19 cellular contexts compared by ENCODE assay signal in genomic region chr18:65278939-65279667, GRCh38.
A peak's percentile ranks its signal among the peaks of the same experiment; 100 is the strongest.
DNase-seq lines count a peak whose midpoint lies in the region; ATAC-seq, FAIRE-seq and TF ChIP-seq lines count a peak whose summit lies in the region.
"Had no signal": no experiment of that assay in that cellular context is flagged by ENCODE, and none has a peak within 500 bp of the region (broad histone marks: within the 10 kb centered on the region; RNA-seq: fewer than 3 reads in every experiment).

No MANE protein-coding gene starts in this region.

- ATAC-seq in HepG2 (peak; percentile 70), right lobe of liver (no peak), GM19395 (IDR thresholded peaks at IDR 0.05; ENCODE audit: unreplicated experiment) (no peak), HG03571 (IDR thresholded peaks at IDR 0.05; ENCODE audit: unreplicated experiment) (no peak)
- ATAC-seq: GM12878 had no signal

- no peak for TF ChIP-seq POLR2A in HepG2 (IDR thresholded peaks at IDR 0.05; ENCODE audit: insufficient read depth in 1 of 2, low read depth in 2 of 2, low read length in 2 of 2)
- TF ChIP-seq POLR2A in right lobe of liver (IDR thresholded peaks at IDR 0.05): no peak

- H3K9me2 ChIP-seq in hepatocyte (replicated peaks; ENCODE audit: insufficient read depth): no peaks in the 10 kb centered on the region

- no TSS peak for BruUV-seq in HepG2 (replicated peaks; lab: Mats Ljungman, UMichigan)

- no peak for TF ChIP-seq RAD21 in HepG2 (CRISPR knock-in tag; IDR thresholded peaks at IDR 0.05)

- in situ Hi-C loops in HepG2 (cut with HindIII; ENCODE audit: extremely low pct_ligation_motif_present, low pct_unique_long_range_greater_than_20kb): no loop called here

- H2AFZ ChIP-seq in HepG2 (ENCODE audit: low read length): peak overlapping the region; percentile 98
- peak overlapping the region; percentile 26 for H2AFZ ChIP-seq in neural progenitor cell (replicated peaks)
- no peak overlapping the region for H2AFZ ChIP-seq in hepatocyte
- H2AFZ ChIP-seq: GM23248 had no signal

- FAIRE-seq in HepG2 (lab: Jason Lieb, UNC): no peak
- FAIRE-seq: GM12878, GM18507 had no signal

- no peaks in the 10 kb centered on the region for H3K4me1 Mint-ChIP-seq in neural progenitor cell
- H3K4me1 Mint-ChIP-seq: B cell; CD4-positive, alpha-beta memory T cell; IgD-negative memory B cell had no signal

- H3K9ac ChIP-seq in HepG2 (ENCODE audit: insufficient read depth, low read depth, low read length): peak overlapping the region; percentile 28; the same call in 1 of the 2 replicates
- H3K9ac ChIP-seq in neural progenitor cell: no peak overlapping the region
- H3K9ac ChIP-seq: GM23248 had no signal

- TF ChIP-seq EP300 in HepG2 (IDR thresholded peaks at IDR 0.05; ENCODE audit: low read depth in 2 of 2, low read length in 2 of 2) (no peak), HepG2 (CRISPR knock-in tag; IDR thresholded peaks at IDR 0.05; ENCODE audit: borderline replicate concordance) (no peak)

- H3K9me3 ChIP-seq in HepG2 (ENCODE audit: low read length) (no peaks in the 10 kb centered on the region), right lobe of liver (no peaks in the 10 kb centered on the region), neural progenitor cell (ENCODE audit: low read depth) (no peaks in the 10 kb centered on the region), hepatocyte (ENCODE audit: low read depth) (no peaks in the 10 kb centered on the region)
- H3K9me3 ChIP-seq: HAP-1 had no signal

- intact Hi-C loops in HepG2 (cut with micrococcal nuclease; ENCODE audit: unreplicated experiment) (no loop called here), right lobe of liver (cut with DNase I) (no loop called here)

- H3K36me3 ChIP-seq in HepG2 (replicated peaks in 1 of 2; ENCODE audit: control insufficient read depth in 1 of 2, insufficient read depth in 2 of 2, low read length in 2 of 2) (no peaks in the 10 kb centered on the region), right lobe of liver (no peaks in the 10 kb centered on the region), neural progenitor cell (no peaks in the 10 kb centered on the region), hepatocyte (replicated peaks; ENCODE audit: insufficient read depth, low read depth) (no peaks in the 10 kb centered on the region)
- H3K36me3 ChIP-seq: HAP-1 had no signal

- peaks cover 3% of the 10 kb centered on the region for H3K9me3 Mint-ChIP-seq in neural progenitor cell

- no peaks in the 10 kb centered on the region for H3K36me3 Mint-ChIP-seq in neural progenitor cell
- H3K36me3 Mint-ChIP-seq: CD4-positive, alpha-beta memory T cell; IgD-negative memory B cell had no signal

- CTCF ChIA-PET in HepG2 (lab: Yijun Ruan, JAX; ENCODE audit: low intra/inter-chr PET ratio, low total read pairs): no interaction called here

- POLR2A ChIA-PET in HepG2 (lab: Yijun Ruan, JAX): no interaction called here

- DNase-seq in HepG2 (ENCODE audit: low spot score) (no peak), right lobe of liver (no peak), LNCaP clone FGC (ENCODE audit: low read depth) (no peak), neural progenitor cell (ENCODE audit: low spot score) (no peak), hepatocyte (ENCODE audit: low spot score) (no peak)
- DNase-seq: 8988T; CD4-positive, alpha-beta memory T cell; DMS79; GM23248; KG1 had no signal

- no peaks in the 10 kb centered on the region for H3F3A ChIP-seq in neural progenitor cell (ENCODE audit: low read depth)

- no peaks in the 10 kb centered on the region for H3K27me3 Mint-ChIP-seq in neural progenitor cell (ENCODE audit: insufficient read depth, low read depth)
- H3K27me3 Mint-ChIP-seq: B cell; CD4-positive, alpha-beta memory T cell; IgD-negative memory B cell had no signal

- 2% methylated on average over 9 of the region's 9 CpGs for WGBS in HepG2 (ENCODE audit: low lambda C conversion rate)
- 65% methylated on average over 9 of the region's 9 CpGs for WGBS in right lobe of liver (ENCODE audit: insufficient coverage, low coverage, low lambda C conversion rate, missing lambda C conversion rate)
- WGBS in hepatocyte (ENCODE audit: low lambda C conversion rate, missing lambda C conversion rate): 90% methylated on average over 9 of the region's 9 CpGs

- peak overlapping the region; percentile 41 to 51 (median 45); a peak in 4 of 6 replicates for H3K4me3 ChIP-seq in HepG2 (replicated peaks in 1 of 3; ENCODE audit: insufficient read depth in 1 of 3, low read depth in 2 of 3, low read length in 3 of 3)
- no peak overlapping the region for H3K4me3 ChIP-seq in right lobe of liver
- peak overlapping the region; percentile 31 for H3K4me3 ChIP-seq in LNCaP clone FGC (ENCODE audit: low read depth, low read length)
- no peak overlapping the region for H3K4me3 ChIP-seq in neural progenitor cell
- H3K4me3 ChIP-seq in hepatocyte: no peak overlapping the region
- H3K4me3 ChIP-seq: GM12878, GM23248, HAP-1 had no signal

- H3K27ac ChIP-seq in HepG2 (ENCODE audit: extremely low read length, insufficient read depth, low read length) (no peak overlapping the region), right lobe of liver (no peak overlapping the region), neural progenitor cell (no peak overlapping the region), hepatocyte (no peak overlapping the region)
- H3K27ac ChIP-seq: C4-2B, GM23248, HL-60 had no signal

- no peaks in the 10 kb centered on the region for H4K20me1 ChIP-seq in HepG2 (ENCODE audit: insufficient read depth, low read length)
- no peaks in the 10 kb centered on the region for H4K20me1 ChIP-seq in neural progenitor cell (ENCODE audit: low read depth)
- H4K20me1 ChIP-seq in hepatocyte (ENCODE audit: insufficient read depth, poor library complexity, severe bottlenecking): no peaks in the 10 kb centered on the region

- no peaks in the 10 kb centered on the region for H3K79me2 ChIP-seq in HepG2 (ENCODE audit: insufficient read depth, low read length)
- H3K79me2 ChIP-seq in neural progenitor cell (ENCODE audit: low read depth): no peaks in the 10 kb centered on the region
- no peaks in the 10 kb centered on the region for H3K79me2 ChIP-seq in hepatocyte

- peak overlapping the region; percentile 59 for H3K4me2 ChIP-seq in HepG2 (ENCODE audit: low read depth, low read length)
- no peak overlapping the region for H3K4me2 ChIP-seq in neural progenitor cell
- H3K4me2 ChIP-seq in hepatocyte: no peak overlapping the region

- TF ChIP-seq CTCF in HepG2 (CRISPR knock-in tag; IDR thresholded peaks at IDR 0.05): no peak
- TF ChIP-seq CTCF in right lobe of liver (IDR thresholded peaks at IDR 0.05): no peak
- TF ChIP-seq CTCF in LNCaP clone FGC (IDR thresholded peaks at IDR 0.05; ENCODE audit: control insufficient read depth, extremely low read depth, insufficient read depth): no peak
- TF ChIP-seq CTCF in neural progenitor cell (IDR thresholded peaks at IDR 0.05): no peak
- TF ChIP-seq CTCF in hepatocyte (IDR thresholded peaks at IDR 0.05; ENCODE audit: poor library complexity): no peak

- no peak overlapping the region for H3K27ac Mint-ChIP-seq in neural progenitor cell
- H3K27ac Mint-ChIP-seq: B cell, IgD-negative memory B cell had no signal

- H3K4me3 Mint-ChIP-seq in neural progenitor cell: no peak overlapping the region
- H3K4me3 Mint-ChIP-seq: B cell; CD4-positive, alpha-beta memory T cell had no signal

- H3K27me3 ChIP-seq in HepG2 (ENCODE audit: control insufficient read depth in 1 of 2, insufficient read depth in 2 of 2, low read length in 2 of 2): no peaks in the 10 kb centered on the region
- H3K27me3 ChIP-seq in right lobe of liver: no peaks in the 10 kb centered on the region
- H3K27me3 ChIP-seq in neural progenitor cell: no peaks in the 10 kb centered on the region
- no peaks in the 10 kb centered on the region for H3K27me3 ChIP-seq in hepatocyte

- H3K4me1 ChIP-seq in HepG2 (ENCODE audit: insufficient read depth, low read length) (no peaks in the 10 kb centered on the region), right lobe of liver (no peaks in the 10 kb centered on the region), neural progenitor cell (no peaks in the 10 kb centered on the region), hepatocyte (ENCODE audit: insufficient read depth) (no peaks in the 10 kb centered on the region)

TF ChIP-seq in HepG2, 621 proteins besides CTCF, POLR2A, EP300 and RAD21:
- TF ChIP-seq ZNF20 (CRISPR knock-in tag; IDR thresholded peaks at IDR 0.05) (peak; percentile 90; the same call in 1 of the 2 replicates), ZMAT5 (CRISPR knock-in tag; IDR thresholded peaks at IDR 0.05; ENCODE audit: borderline replicate concordance, low read depth) (no peak), SALL2 (CRISPR knock-in tag; IDR thresholded peaks at IDR 0.05) (no peak), ZNF550 (CRISPR knock-in tag; IDR thresholded peaks at IDR 0.05; ENCODE audit: borderline replicate concordance) (no peak), ZNF761 (CRISPR knock-in tag; conservative IDR thresholded peaks at IDR 0.05) (no peak)
- TF ChIP-seq, protein P1, sequence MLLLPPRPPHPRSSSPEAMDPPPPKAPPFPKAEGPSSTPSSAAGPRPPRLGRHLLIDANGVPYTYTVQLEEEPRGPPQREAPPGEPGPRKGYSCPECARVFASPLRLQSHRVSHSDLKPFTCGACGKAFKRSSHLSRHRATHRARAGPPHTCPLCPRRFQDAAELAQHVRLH (CRISPR knock-in tag; IDR thresholded peaks at IDR 0.05; ENCODE audit: borderline replicate concordance, low read depth): no peak
- TF ChIP-seq, protein P2, sequence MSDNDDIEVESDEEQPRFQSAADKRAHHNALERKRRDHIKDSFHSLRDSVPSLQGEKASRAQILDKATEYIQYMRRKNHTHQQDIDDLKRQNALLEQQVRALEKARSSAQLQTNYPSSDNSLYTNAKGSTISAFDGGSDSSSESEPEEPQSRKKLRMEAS (IDR thresholded peaks at IDR 0.05): no peak
- TF ChIP-seq, protein P3, sequence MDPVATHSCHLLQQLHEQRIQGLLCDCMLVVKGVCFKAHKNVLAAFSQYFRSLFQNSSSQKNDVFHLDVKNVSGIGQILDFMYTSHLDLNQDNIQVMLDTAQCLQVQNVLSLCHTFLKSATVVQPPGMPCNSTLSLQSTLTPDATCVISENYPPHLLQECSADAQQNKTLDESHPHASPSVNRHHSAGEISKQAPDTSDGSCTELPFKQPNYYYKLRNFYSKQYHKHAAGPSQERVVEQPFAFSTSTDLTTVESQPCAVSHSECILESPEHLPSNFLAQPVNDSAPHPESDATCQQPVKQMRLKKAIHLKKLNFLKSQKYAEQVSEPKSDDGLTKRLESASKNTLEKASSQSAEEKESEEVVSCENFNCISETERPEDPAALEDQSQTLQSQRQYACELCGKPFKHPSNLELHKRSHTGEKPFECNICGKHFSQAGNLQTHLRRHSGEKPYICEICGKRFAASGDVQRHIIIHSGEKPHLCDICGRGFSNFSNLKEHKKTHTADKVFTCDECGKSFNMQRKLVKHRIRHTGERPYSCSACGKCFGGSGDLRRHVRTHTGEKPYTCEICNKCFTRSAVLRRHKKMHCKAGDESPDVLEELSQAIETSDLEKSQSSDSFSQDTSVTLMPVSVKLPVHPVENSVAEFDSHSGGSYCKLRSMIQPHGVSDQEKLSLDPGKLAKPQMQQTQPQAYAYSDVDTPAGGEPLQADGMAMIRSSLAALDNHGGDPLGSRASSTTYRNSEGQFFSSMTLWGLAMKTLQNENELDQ (CRISPR knock-in tag; IDR thresholded peaks at IDR 0.05; ENCODE audit: borderline replicate concordance): no peak

Comparison
In these comparisons a context has a peak if more than half of its experiments do, and no peak if none do; other contexts are left out.
1. H3K4me3 ChIP-seq: peak in HepG2 (3 of 3) and LNCaP clone FGC (single experiment); none in right lobe of liver (0 of 3), neural progenitor cell (single experiment) and hepatocyte (single experiment).